25 cellular contexts compared by ENCODE assay signal in genomic region chr17:34780438-34780837, GRCh38.
DNase-seq lines count a peak whose midpoint lies in the region; ATAC-seq, FAIRE-seq and TF ChIP-seq lines count a peak whose summit lies in the region.
"Had no signal": no experiment of that assay in that cellular context is flagged by ENCODE, and none has a peak within 500 bp of the region (broad histone marks: within the 10 kb centered on the region; RNA-seq: fewer than 3 reads in every experiment).

No MANE protein-coding gene starts in this region.

- H4K91ac ChIP-seq in mesenchymal stem cell (ENCODE audit: low read length) = no peak overlapping the region

- no peak overlapping the region for H2BK12ac ChIP-seq in mesenchymal stem cell (ENCODE audit: low read length in 2 of 2)

- H3K36me3 Mint-ChIP-seq in type B pancreatic cell = no peaks in the 10 kb centered on the region
- H3K36me3 Mint-ChIP-seq: CD14-positive monocyte; CD8-positive, alpha-beta memory T cell had no signal

- intact Hi-C loops in HepG2 (cut with micrococcal nuclease; ENCODE audit: unreplicated experiment) = no loop called here

- H3K4me1 ChIP-seq in liver (ENCODE audit: control insufficient read depth in 4 of 4, insufficient read depth in 4 of 4, low read length in 3 of 4) = no peaks in the 10 kb centered on the region
- H3K4me1 ChIP-seq in HepG2 (ENCODE audit: insufficient read depth, low read length) = no peaks in the 10 kb centered on the region
- no peaks in the 10 kb centered on the region for H3K4me1 ChIP-seq in mesenchymal stem cell (ENCODE audit: control insufficient read depth, insufficient read depth, low read depth, low read length)
- H3K4me1 ChIP-seq in smooth muscle cell (ENCODE audit: low read depth) = peaks cover 9% of the 10 kb centered on the region
- H3K4me1 ChIP-seq: A549 had no signal

- in situ Hi-C loops in HepG2 (cut with HindIII; ENCODE audit: extremely low pct_ligation_motif_present, low pct_unique_long_range_greater_than_20kb) = no loop called here

- no peak overlapping the region for H3K27ac ChIP-seq in liver (ENCODE audit: low read depth in 1 of 2, low read length in 2 of 2)
- H3K27ac ChIP-seq in HepG2 (ENCODE audit: extremely low read length, insufficient read depth, low read length) = no peak overlapping the region
- no peak overlapping the region for H3K27ac ChIP-seq in mesenchymal stem cell (ENCODE audit: low read length, poor library complexity, severe bottlenecking)
- H3K27ac ChIP-seq in smooth muscle cell (ENCODE audit: low read depth) = peak overlapping the region; percentile 70
- H3K27ac ChIP-seq: A549; BLaER1 treated with 17β-estradiol and CSF1 and Interleukin-3, amounts not matched to agents 10 nM and 100 nM had no signal

- H3K79me2 ChIP-seq in HepG2 (ENCODE audit: insufficient read depth, low read length) (no peaks in the 10 kb centered on the region), smooth muscle cell (ENCODE audit: low read depth) (no peaks in the 10 kb centered on the region)

- CTCF ChIA-PET in HepG2 (lab: Yijun Ruan, JAX; ENCODE audit: low intra/inter-chr PET ratio, low total read pairs) = no interaction called here

- no peak for FAIRE-seq in HepG2 (lab: Jason Lieb, UNC)
- FAIRE-seq: A549, D721Med, GM12891, GM18507 had no signal

- H3K4me3 ChIP-seq in liver (ENCODE audit: low read depth in 1 of 3, low read length in 3 of 3) (peak overlapping the region in 2 of 3 donors; percentile 17 to 29), HepG2 (replicated peaks in 1 of 3; ENCODE audit: insufficient read depth in 1 of 3, low read depth in 2 of 3, low read length in 3 of 3) (no peak overlapping the region), mesenchymal stem cell (ENCODE audit: insufficient read depth in 1 of 2, low read depth in 1 of 2, low read length in 2 of 2) (no peak overlapping the region), smooth muscle cell (no peak overlapping the region)
- H3K4me3 ChIP-seq: A549; BLaER1 treated with 17β-estradiol and CSF1 and Interleukin-3, amounts not matched to agents 10 nM and 100 nM; GM23338 had no signal

- no peak overlapping the region for H3K18ac ChIP-seq in mesenchymal stem cell (ENCODE audit: low read depth in 1 of 2, low read length in 2 of 2)

- TF ChIP-seq EP300 in HepG2 (IDR thresholded peaks at IDR 0.05; ENCODE audit: low read depth in 2 of 2, low read length in 2 of 2) = no peak
- no peak for TF ChIP-seq EP300 in HepG2 (CRISPR knock-in tag; IDR thresholded peaks at IDR 0.05; ENCODE audit: borderline replicate concordance)

- H3K9me3 ChIP-seq in liver (ENCODE audit: control insufficient read depth in 4 of 4, low read length in 3 of 4) (peaks cover 7 to 36% (median 18%) of the 10 kb centered on the region in 4 donors), HepG2 (ENCODE audit: low read length) (no peaks in the 10 kb centered on the region), mesenchymal stem cell (ENCODE audit: control insufficient read depth, low read length) (peaks cover 6% of the 10 kb centered on the region), smooth muscle cell (replicated peaks; ENCODE audit: low read depth) (no peaks in the 10 kb centered on the region)

- no peak for DNase-seq in HepG2 (ENCODE audit: low spot score)
- no peak for DNase-seq in mesenchymal stem cell
- DNase-seq in smooth muscle cell (lab: John Stamatoyannopoulos, UW; ENCODE audit: unreplicated experiment) = no peak
- DNase-seq in type B pancreatic cell (ENCODE audit: extremely low spot score, unreplicated experiment) = no peak
- DNase-seq: 8988T; ACHN; AML-193; BE2C; CD4-positive, alpha-beta T cell; CD8-positive, alpha-beta memory T cell; DMS 273 treated with DMSO at 0.1 percent for 48 hours; DMS79; GDM1; H9; HFFc6 had no signal

- H3K79me1 ChIP-seq in mesenchymal stem cell (replicated peaks; ENCODE audit: low read length, poor library complexity, severe bottlenecking) = no peaks in the 10 kb centered on the region

- WGBS in liver = 85% methylated on average over 3 of the region's 3 CpGs
- WGBS in HepG2 (ENCODE audit: low lambda C conversion rate) = no CpG with 5 or more reads among the region's 3 CpGs
- WGBS in mesenchymal stem cell = 76% methylated on average over 3 of the region's 3 CpGs
- WGBS in smooth muscle cell (ENCODE audit: low lambda C conversion rate) = 91% methylated on average over 3 of the region's 3 CpGs

- TF ChIP-seq POLR2A in HepG2 (IDR thresholded peaks at IDR 0.05; ENCODE audit: insufficient read depth in 1 of 2, low read depth in 2 of 2, low read length in 2 of 2) = no peak

- H3K23ac ChIP-seq in mesenchymal stem cell (ENCODE audit: low read length in 2 of 2) = no peak overlapping the region

- no peak overlapping the region for H2BK120ac ChIP-seq in mesenchymal stem cell (ENCODE audit: low read depth, low read length)

- no peaks in the 10 kb centered on the region for H3K9me3 Mint-ChIP-seq in type B pancreatic cell
- H3K9me3 Mint-ChIP-seq: GM23338, H9 had no signal

- H2AFZ ChIP-seq in HepG2 (ENCODE audit: low read length) (no peak overlapping the region), mesenchymal stem cell (ENCODE audit: low read depth, low read length) (peak overlapping the region; percentile 37), smooth muscle cell (ENCODE audit: low read depth) (no peak overlapping the region)
- H2AFZ ChIP-seq: GM23338 had no signal

- H4K8ac ChIP-seq in mesenchymal stem cell (ENCODE audit: low read length) = no peak overlapping the region

- H2BK15ac ChIP-seq in mesenchymal stem cell (ENCODE audit: low read depth, poor library complexity, severe bottlenecking) = no peak overlapping the region

- H3K9ac ChIP-seq in liver (ENCODE audit: low read depth in 1 of 2, low read length in 2 of 2) (no peak overlapping the region), HepG2 (ENCODE audit: insufficient read depth, low read depth, low read length) (no peak overlapping the region), mesenchymal stem cell (ENCODE audit: low read length) (no peak overlapping the region), smooth muscle cell (ENCODE audit: low read depth) (no peak overlapping the region)
- H3K9ac ChIP-seq: BLaER1 treated with 17β-estradiol and CSF1 and Interleukin-3, amounts not matched to agents 10 nM and 100 nM had no signal

- BruUV-seq in HepG2 (replicated peaks; lab: Mats Ljungman, UMichigan) = no TSS peak

- H3K4me2 ChIP-seq in HepG2 (ENCODE audit: low read depth, low read length) (no peak overlapping the region), mesenchymal stem cell (ENCODE audit: low read length, poor library complexity, severe bottlenecking) (no peak overlapping the region), smooth muscle cell (no peak overlapping the region)
- H3K4me2 ChIP-seq: A549, GM23338 had no signal

- H3K27me3 ChIP-seq in liver (ENCODE audit: control insufficient read depth in 4 of 4, insufficient read depth in 4 of 4, low read length in 3 of 4) = no peaks in the 10 kb centered on the region
- peaks cover 0 to 3% of the 10 kb centered on the region in 2 experiments; a peak in 2 of 5 replicates for H3K27me3 ChIP-seq in HepG2 (ENCODE audit: control insufficient read depth in 1 of 2, insufficient read depth in 2 of 2, low read length in 2 of 2)
- H3K27me3 ChIP-seq in mesenchymal stem cell (ENCODE audit: control insufficient read depth in 1 of 2, insufficient read depth in 1 of 2, low read length in 2 of 2) = peaks cover 0 to 10% of the 10 kb centered on the region in 2 experiments
- peaks cover 19% of the 10 kb centered on the region for H3K27me3 ChIP-seq in smooth muscle cell (ENCODE audit: low read depth)
- H3K27me3 ChIP-seq: BE2C; BLaER1 treated with 17β-estradiol and CSF1 and Interleukin-3, amounts not matched to agents 10 nM and 100 nM had no signal

- H4K20me1 ChIP-seq in HepG2 (ENCODE audit: insufficient read depth, low read length) = no peaks in the 10 kb centered on the region
- no peaks in the 10 kb centered on the region for H4K20me1 ChIP-seq in smooth muscle cell (ENCODE audit: low read depth)
- H4K20me1 ChIP-seq: BLaER1 treated with 17β-estradiol and CSF1 and Interleukin-3, amounts not matched to agents 10 nM and 100 nM had no signal

- H2BK5ac ChIP-seq in mesenchymal stem cell (ENCODE audit: low read depth, low read length, poor library complexity, severe bottlenecking) = no peak overlapping the region

- H2AK5ac ChIP-seq in mesenchymal stem cell (ENCODE audit: low read length, severe bottlenecking) = no peak overlapping the region

- no peak overlapping the region for H3K4ac ChIP-seq in mesenchymal stem cell (ENCODE audit: low read depth in 1 of 2, low read length in 2 of 2)

- TF ChIP-seq CTCF in liver (IDR thresholded peaks at IDR 0.05; ENCODE audit: low read depth, low read length, missing input control) (no peak), HepG2 (CRISPR knock-in tag; IDR thresholded peaks at IDR 0.05) (no peak), smooth muscle cell (IDR thresholded peaks at IDR 0.05; ENCODE audit: borderline replicate concordance, insufficient read depth, poor library complexity, severe bottlenecking) (no peak), type B pancreatic cell (conservative IDR thresholded peaks at IDR 0.05) (no peak)

- ATAC-seq in HepG2 = no peak
- ATAC-seq in HG03175 (IDR thresholded peaks at IDR 0.05; ENCODE audit: unreplicated experiment) = no peak
- ATAC-seq: A549, GM23338, HCT116 had no signal

- POLR2A ChIA-PET in HepG2 (lab: Yijun Ruan, JAX) = no interaction called here

- H3K4me3 Mint-ChIP-seq in type B pancreatic cell = no peak overlapping the region
- H3K4me3 Mint-ChIP-seq: CD14-positive monocyte; CD4-positive, alpha-beta T cell; CD8-positive, alpha-beta memory T cell; GM23338; H9; HFFc6 had no signal

- no peaks in the 10 kb centered on the region for H3F3A ChIP-seq in smooth muscle cell (ENCODE audit: low read depth)

- H3K27me3 Mint-ChIP-seq in type B pancreatic cell = peaks cover 38% of the 10 kb centered on the region

- H3K4me1 Mint-ChIP-seq in type B pancreatic cell (ENCODE audit: unreplicated experiment) = peaks cover 13% of the 10 kb centered on the region
- H3K4me1 Mint-ChIP-seq: CD14-positive monocyte; CD8-positive, alpha-beta memory T cell; GM23338 had no signal

- H3K27ac Mint-ChIP-seq in type B pancreatic cell = no peak overlapping the region
- H3K27ac Mint-ChIP-seq: CD14-positive monocyte; CD4-positive, alpha-beta T cell; CD8-positive, alpha-beta memory T cell; GM23338; H9; HFFc6 had no signal

- no peaks in the 10 kb centered on the region for H3K36me3 ChIP-seq in liver (ENCODE audit: control insufficient read depth in 4 of 4, insufficient read depth in 3 of 4, low read depth in 1 of 4, low read length in 3 of 4)
- H3K36me3 ChIP-seq in HepG2 (replicated peaks in 1 of 2; ENCODE audit: control insufficient read depth in 1 of 2, insufficient read depth in 2 of 2, low read length in 2 of 2) = no peaks in the 10 kb centered on the region
- H3K36me3 ChIP-seq in mesenchymal stem cell (ENCODE audit: control insufficient read depth in 1 of 2, insufficient read depth in 2 of 2, low read depth in 1 of 2, low read length in 2 of 2) = no peaks in the 10 kb centered on the region
- no peaks in the 10 kb centered on the region for H3K36me3 ChIP-seq in smooth muscle cell (ENCODE audit: low read depth)
- H3K36me3 ChIP-seq: BE2C had no signal

- no peak for TF ChIP-seq RAD21 in liver (IDR thresholded peaks at IDR 0.05)
- TF ChIP-seq RAD21 in HepG2 (CRISPR knock-in tag; IDR thresholded peaks at IDR 0.05) = no peak

- no peak overlapping the region for H3K14ac ChIP-seq in mesenchymal stem cell (ENCODE audit: low read length in 2 of 2)

TF ChIP-seq in liver, 16 proteins besides CTCF, POLR2A, EP300 and RAD21 (continues in another document):
- no peak for TF ChIP-seq NR2F2 (IDR thresholded peaks at IDR 0.05)

Comparison
In these comparisons a context has a peak if more than half of its experiments do, and no peak if none do; other contexts are left out.
1. H3K4me3 ChIP-seq: peak in liver (2 of 3); none in HepG2 (0 of 3), mesenchymal stem cell (0 of 2) and smooth muscle cell (single experiment).